ENCODE assay signal across 1 cellular context in genomic region chr9:105216440-105217178, GRCh38.
TF ChIP-seq lines count a peak whose summit lies in the region.

No MANE protein-coding gene starts in this region.

TF ChIP-seq in IMR-90, 13 proteins besides CTCF, POLR2A, EP300 and RAD21 (continued from another document):
- TF ChIP-seq BHLHE40 (IDR thresholded peaks at IDR 0.05; ENCODE audit: low read depth, low read length) (no peak), CEBPB (IDR thresholded peaks at IDR 0.05; ENCODE audit: low read depth, low read length) (no peak), USF2 (IDR thresholded peaks at IDR 0.05; ENCODE audit: low read depth, low read length) (no peak), MAFK (IDR thresholded peaks at IDR 0.05; ENCODE audit: low read depth, low read length) (no peak), NFE2L2 (IDR thresholded peaks at IDR 0.05; ENCODE audit: low read depth, low read length) (no peak)
